ENCODE assay signal across 1 cellular context in the genomic region with DNA sequence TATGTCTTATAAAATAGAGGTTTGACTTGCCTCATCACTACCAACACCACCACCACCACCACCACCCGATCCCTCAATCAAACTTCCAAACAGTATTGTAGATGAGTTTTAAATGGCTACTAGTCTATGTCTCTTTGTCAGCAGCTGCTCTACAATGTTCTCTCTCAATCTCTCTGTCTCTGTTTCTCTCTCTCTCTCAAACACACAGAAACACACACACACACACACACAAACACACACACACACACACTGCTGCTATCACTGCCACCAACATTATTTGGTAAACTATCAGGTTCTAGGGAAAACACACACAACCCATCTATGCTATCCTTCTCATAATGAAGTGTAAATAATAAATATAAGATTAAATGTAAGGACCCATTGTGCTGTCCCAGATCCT.
TF ChIP-seq lines count a peak whose summit lies in the region.

No MANE protein-coding gene starts in this region.

TF ChIP-seq in endothelial cell of umbilical vein, 7 proteins besides CTCF, POLR2A, EP300 and RAD21:
- TF ChIP-seq FOS (IDR thresholded peaks at IDR 0.05; ENCODE audit: borderline replicate concordance, insufficient read depth, low read length) (no peak), POLR2AphosphoS5 (IDR thresholded peaks at IDR 0.05; ENCODE audit: insufficient read depth, low read depth, low read length) (peak; percentile 1), GATA2 (IDR thresholded peaks at IDR 0.05; ENCODE audit: insufficient read depth, insufficient read length, low read depth, low read length) (no peak)
TF ChIP-seq in endothelial cell of umbilical vein: peak in this region for 1.
